ENCODE assay signal across 9 cellular contexts in the genomic region with DNA sequence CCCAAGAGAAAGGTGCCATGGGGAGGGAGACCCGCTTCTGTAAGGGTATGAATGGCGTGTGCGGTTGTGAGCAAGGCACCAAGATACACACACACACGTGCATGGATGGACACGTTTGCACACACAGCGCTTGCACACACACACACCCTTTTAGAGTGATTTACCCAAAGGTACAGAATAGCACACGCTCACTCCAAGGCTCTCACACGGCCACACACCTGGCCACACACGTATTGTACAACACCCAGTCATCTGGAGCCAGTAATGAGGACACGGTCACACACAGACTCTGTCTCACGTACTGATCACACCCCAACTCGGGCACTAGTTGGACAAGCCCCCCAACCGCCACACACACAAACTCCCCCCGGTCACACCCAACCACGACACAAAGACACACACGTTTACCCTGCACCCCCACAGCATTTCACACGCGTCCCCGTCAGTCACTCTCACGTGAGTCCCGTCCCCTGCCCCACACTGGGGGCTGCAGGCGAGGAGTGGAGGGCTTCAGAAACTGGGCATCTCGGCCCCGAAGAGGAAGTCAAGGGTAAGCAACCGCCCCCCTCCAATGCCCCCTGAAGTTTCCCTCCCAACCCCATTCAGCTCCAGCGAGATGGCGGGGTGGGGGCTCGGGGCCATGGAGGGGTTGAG. TPM values are rescaled to one million over a fixed set of nuclear protein-coding genes. Genes with fewer than 3 reads are reported as not detected.
DNase-seq lines count a peak whose midpoint lies in the region; TF ChIP-seq lines count a peak whose summit lies in the region.
"Had no signal": no experiment of that assay in that cellular context is flagged by ENCODE, and none has a peak within 500 bp of the region (broad histone marks: within the 10 kb centered on the region; RNA-seq: fewer than 3 reads in every experiment).

No MANE protein-coding gene starts in this region.

- no peak for TF ChIP-seq RAD21 in neural cell (conservative IDR thresholded peaks at IDR 0.05)

- DNase-seq in AG04449 (ENCODE audit: low read depth, low spot score) (no peak), GM23248 (no peak), chondrocyte (ENCODE audit: low spot score) (no peak), glomerular visceral epithelial cell (ENCODE audit: extremely low spot score) (no peak), GM03348 (ENCODE audit: low spot score) (no peak), AG08396 (ENCODE audit: low spot score) (no peak)
- no peak for DNase-seq in stimulated activated CD8-positive, alpha-beta memory T cell treated with anti-CD3 and anti-CD28 coated beads, Interleukin-4, amount 100 ng/mL, for 48 hours
- DNase-seq: PC-9 had no signal

- no peaks in the 10 kb centered on the region for H3K36me3 Mint-ChIP-seq in chondrocyte (ENCODE audit: low read depth)

- H3K9me3 Mint-ChIP-seq in chondrocyte (ENCODE audit: low read depth): no peaks in the 10 kb centered on the region

- no peaks in the 10 kb centered on the region for H3K36me3 ChIP-seq in GM23248 (ENCODE audit: low read depth)
- no peaks in the 10 kb centered on the region for H3K36me3 ChIP-seq in neural cell (ENCODE audit: insufficient read depth, low read length)

- peak overlapping the region; percentile 92 for H3K4me3 Mint-ChIP-seq in chondrocyte (ENCODE audit: unreplicated experiment)

- in situ Hi-C loops in GM23248 (cut with MboI): loop anchor here (10.0 to 25.0 kb wide), 3 partner anchors 89 to 452 kb away; a partner anchor contains a TSS

- TF ChIP-seq EP300 in neural cell (conservative IDR thresholded peaks at IDR 0.05; ENCODE audit: poor library complexity, severe bottlenecking): peak; percentile 19

- H3K27me3 ChIP-seq in GM23248 (replicated peaks; ENCODE audit: insufficient read depth) (peaks cover 9% of the 10 kb centered on the region; the same call in 1 of the 2 replicates), neural cell (ENCODE audit: insufficient read depth, low read depth, low read length) (peaks cover 2% of the 10 kb centered on the region)

- H3K27ac Mint-ChIP-seq in chondrocyte (ENCODE audit: unreplicated experiment): peak overlapping the region; percentile 53

- 10 to 11% methylated on average over 20 to 28 of the region's 28 CpGs for WGBS in GM23248 (ENCODE audit: low coverage in 1 of 2, low lambda C conversion rate in 2 of 2, missing lambda C conversion rate in 2 of 2), 2 experiments

- H3K79me2 ChIP-seq in GM23248 (ENCODE audit: insufficient read depth): no peaks in the 10 kb centered on the region
- H3K79me2 ChIP-seq in neural cell (replicated peaks; ENCODE audit: insufficient read depth, low read length): peaks cover 24% of the 10 kb centered on the region

- peak overlapping the region; percentile 73 for H3K9ac ChIP-seq in GM23248
- H3K9ac ChIP-seq in neural cell (ENCODE audit: low read length): peak overlapping the region; percentile 93

- H3K9me3 ChIP-seq in GM23248 (ENCODE audit: low read depth) (no peaks in the 10 kb centered on the region), neural cell (ENCODE audit: low read length) (no peaks in the 10 kb centered on the region)

- H3K27me3 Mint-ChIP-seq in chondrocyte (ENCODE audit: low read depth): peaks cover 8% of the 10 kb centered on the region

- POLR2A ChIA-PET in AG04449 (lab: Yijun Ruan, JAX): no interaction called here

- H3K4me3 ChIP-seq in AG04449 (ENCODE audit: low read depth, low read length) (peak overlapping the region; percentile 63), GM23248 (peak overlapping the region; percentile 62), neural cell (ENCODE audit: low read length) (peak overlapping the region; percentile 98)
- H3K4me3 ChIP-seq: PC-9 had no signal

- TF ChIP-seq CTCF in AG04449 (IDR thresholded peaks at IDR 0.05; ENCODE audit: insufficient read depth, low read length, missing control alignments) (no peak), chondrocyte (IDR thresholded peaks at IDR 0.05) (no peak), neural cell (IDR thresholded peaks at IDR 0.05; ENCODE audit: poor library complexity, severe bottlenecking) (no peak)

- no peak overlapping the region for H3K27ac ChIP-seq in GM23248
- H3K27ac ChIP-seq in neural cell (ENCODE audit: low read length): peak overlapping the region; percentile 73
- H3K27ac ChIP-seq: PC-9 had no signal

- H3K4me1 Mint-ChIP-seq in chondrocyte (ENCODE audit: low read depth): peaks cover 33% of the 10 kb centered on the region

- 0 out of 2 replicates have a peak, but pooled peaks cover 1% of the 10 kb centered on the region for H3K4me1 ChIP-seq in GM23248 (ENCODE audit: insufficient read depth)

- H2AFZ ChIP-seq in GM23248 (no peak overlapping the region), neural cell (ENCODE audit: low read depth, low read length) (peak overlapping the region; percentile 83)
- H2AFZ ChIP-seq: PC-9 had no signal

- H3K9me2 ChIP-seq in GM23248 (ENCODE audit: insufficient read depth) (no peaks in the 10 kb centered on the region), neural cell (ENCODE audit: insufficient read depth, low read length) (no peaks in the 10 kb centered on the region)

- CTCF ChIA-PET in AG04449 (lab: Yijun Ruan, JAX): interaction anchor here (0.8 to 2.1 kb wide), 4 partner anchors 64 to 100 kb away, joined by 5 to 16 read pairs (median 8); no protein-coding TSS in a partner anchor

- peaks cover 19% of the 10 kb centered on the region; the same call in 1 of the 2 replicates for H3F3A ChIP-seq in GM23248 (ENCODE audit: insufficient read depth)
- no peaks in the 10 kb centered on the region for H3F3A ChIP-seq in neural cell (ENCODE audit: insufficient read depth, low read length, poor library complexity, severe bottlenecking)

- H4K20me1 ChIP-seq in GM23248 (ENCODE audit: insufficient read depth) (no peaks in the 10 kb centered on the region), neural cell (ENCODE audit: insufficient read depth) (peaks cover 4% of the 10 kb centered on the region)

- H3K4me2 ChIP-seq in GM23248 (ENCODE audit: unreplicated experiment): peak overlapping the region; percentile 42
- peak overlapping the region; percentile 93 for H3K4me2 ChIP-seq in neural cell (ENCODE audit: low read length)
- H3K4me2 ChIP-seq: PC-9 had no signal

TF ChIP-seq in neural cell, 6 proteins besides CTCF, POLR2A, EP300 and RAD21:
- TF ChIP-seq, protein P1, sequence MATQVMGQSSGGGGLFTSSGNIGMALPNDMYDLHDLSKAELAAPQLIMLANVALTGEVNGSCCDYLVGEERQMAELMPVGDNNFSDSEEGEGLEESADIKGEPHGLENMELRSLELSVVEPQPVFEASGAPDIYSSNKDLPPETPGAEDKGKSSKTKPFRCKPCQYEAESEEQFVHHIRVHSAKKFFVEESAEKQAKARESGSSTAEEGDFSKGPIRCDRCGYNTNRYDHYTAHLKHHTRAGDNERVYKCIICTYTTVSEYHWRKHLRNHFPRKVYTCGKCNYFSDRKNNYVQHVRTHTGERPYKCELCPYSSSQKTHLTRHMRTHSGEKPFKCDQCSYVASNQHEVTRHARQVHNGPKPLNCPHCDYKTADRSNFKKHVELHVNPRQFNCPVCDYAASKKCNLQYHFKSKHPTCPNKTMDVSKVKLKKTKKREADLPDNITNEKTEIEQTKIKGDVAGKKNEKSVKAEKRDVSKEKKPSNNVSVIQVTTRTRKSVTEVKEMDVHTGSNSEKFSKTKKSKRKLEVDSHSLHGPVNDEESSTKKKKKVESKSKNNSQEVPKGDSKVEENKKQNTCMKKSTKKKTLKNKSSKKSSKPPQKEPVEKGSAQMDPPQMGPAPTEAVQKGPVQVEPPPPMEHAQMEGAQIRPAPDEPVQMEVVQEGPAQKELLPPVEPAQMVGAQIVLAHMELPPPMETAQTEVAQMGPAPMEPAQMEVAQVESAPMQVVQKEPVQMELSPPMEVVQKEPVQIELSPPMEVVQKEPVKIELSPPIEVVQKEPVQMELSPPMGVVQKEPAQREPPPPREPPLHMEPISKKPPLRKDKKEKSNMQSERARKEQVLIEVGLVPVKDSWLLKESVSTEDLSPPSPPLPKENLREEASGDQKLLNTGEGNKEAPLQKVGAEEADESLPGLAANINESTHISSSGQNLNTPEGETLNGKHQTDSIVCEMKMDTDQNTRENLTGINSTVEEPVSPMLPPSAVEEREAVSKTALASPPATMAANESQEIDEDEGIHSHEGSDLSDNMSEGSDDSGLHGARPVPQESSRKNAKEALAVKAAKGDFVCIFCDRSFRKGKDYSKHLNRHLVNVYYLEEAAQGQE (IDR thresholded peaks at IDR 0.05; ENCODE audit: borderline replicate concordance): peak; percentile 41
- TF ChIP-seq EZH2 (IDR thresholded peaks at IDR 0.05; ENCODE audit: borderline replicate concordance, insufficient read depth, low read length, poor library complexity, severe bottlenecking) (no peak), MXI1 (conservative IDR thresholded peaks at IDR 0.05; ENCODE audit: poor library complexity, severe bottlenecking) (peak; percentile 87), TAF1 (IDR thresholded peaks at IDR 0.05; ENCODE audit: low read depth) (peak; percentile 59), POLR2AphosphoS5 (IDR thresholded peaks at IDR 0.05) (peak; percentile 47), SMC3 (conservative IDR thresholded peaks at IDR 0.05; ENCODE audit: poor library complexity) (no peak)
TF ChIP-seq in neural cell: peak in this region for 4.

RNA-seq across cellular contexts. Expression of a gene that starts 0.8 kb away (rescaled TPM):
- 11.6 and 26.2 TPM in 2 replicates for total RNA-seq in GM23248 (2014; rRNA removed; shearing (Covaris generic))
- polyA plus RNA-seq in GM23248 (2016; fragmentation: Nextera tagmentation; extraction: Ambion mirVana) (8.9 and 9.4 TPM in 2 replicates), neural cell (68.6 and 75.7 TPM in 2 replicates)
- 51.0 to 68.8 TPM (median 67.9 TPM) in 3 replicates for total RNA-seq in chondrocyte
- polyA minus RNA-seq in neural cell: 116 and 124 TPM in 2 replicates
